In the genomic region with DNA sequence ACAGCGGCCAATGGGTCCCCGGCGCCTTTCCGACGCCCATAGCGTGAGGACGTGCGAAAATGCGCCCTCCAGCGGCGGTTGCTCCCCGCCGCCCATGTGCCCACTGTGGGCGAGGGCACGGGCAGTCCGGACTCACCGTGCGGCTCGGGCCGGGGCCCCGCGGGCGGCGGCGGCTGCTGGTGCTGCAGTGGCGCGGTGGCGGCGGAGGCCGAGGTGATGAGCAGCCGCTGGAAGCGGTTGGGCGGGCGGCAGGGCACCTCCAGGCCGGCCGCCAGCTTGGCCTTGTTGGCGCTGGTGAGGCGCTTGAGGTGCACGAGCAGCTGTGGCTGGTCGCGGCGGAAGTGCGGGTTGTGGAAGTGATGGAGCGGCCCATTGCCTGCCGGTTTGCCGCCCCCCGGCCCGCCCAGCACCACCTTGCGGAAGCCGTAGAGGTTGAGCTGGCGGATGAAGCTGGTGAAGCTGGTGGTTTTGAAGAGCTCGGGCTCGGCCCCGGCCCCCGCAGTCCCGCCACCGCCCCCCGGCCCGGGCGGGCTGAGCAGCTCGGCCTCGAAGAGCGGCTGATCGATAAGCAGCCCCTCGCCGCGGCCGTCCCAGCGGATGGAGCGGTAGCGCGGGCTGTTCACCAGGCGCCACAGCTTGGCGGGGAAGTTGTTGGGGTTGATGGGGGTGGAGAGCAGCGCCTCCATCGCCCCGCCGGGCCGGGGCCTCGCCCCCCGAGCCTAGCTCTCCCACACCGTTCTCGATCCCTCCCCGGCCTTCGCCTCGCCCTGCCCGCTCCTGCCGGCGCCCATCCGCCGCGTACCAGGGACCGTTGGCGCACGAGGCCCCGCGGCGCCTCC, we compare ENCODE assay signal across 8 cellular contexts. TPM values are rescaled to one million over a fixed set of nuclear protein-coding genes. Genes with fewer than 3 reads are reported as not detected.
DNase-seq lines count a peak whose midpoint lies in the region; ATAC-seq and TF ChIP-seq lines count a peak whose summit lies in the region.

A gene with protein sequence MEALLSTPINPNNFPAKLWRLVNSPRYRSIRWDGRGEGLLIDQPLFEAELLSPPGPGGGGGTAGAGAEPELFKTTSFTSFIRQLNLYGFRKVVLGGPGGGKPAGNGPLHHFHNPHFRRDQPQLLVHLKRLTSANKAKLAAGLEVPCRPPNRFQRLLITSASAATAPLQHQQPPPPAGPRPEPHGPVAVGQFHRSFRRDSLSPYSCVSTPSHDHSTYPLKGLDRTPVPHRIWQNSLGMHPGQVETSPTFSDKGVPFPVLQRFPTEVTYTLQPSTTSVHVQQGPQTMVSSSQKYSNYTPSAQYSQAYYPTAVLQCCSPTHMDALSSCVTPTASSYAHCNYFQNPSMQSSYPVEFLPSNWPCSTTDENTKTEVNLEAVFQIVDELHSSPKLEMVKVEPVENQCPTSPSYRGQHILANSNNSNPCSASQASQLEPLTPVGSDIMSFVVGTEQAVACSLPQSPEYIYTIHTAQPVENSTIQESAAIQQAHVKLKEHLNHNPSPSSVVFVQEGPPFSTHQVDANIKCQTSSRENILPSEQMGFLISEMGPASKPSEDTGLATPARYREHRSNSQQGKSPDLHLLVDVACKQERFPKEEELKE (minus strand): TSS at position 820 of the 839 bp plus-strand sequence. CDS start 134 bp downstream, at position 686.

- peaks cover 37% of the 10 kb centered on the region in 2 donors for H3K36me3 Mint-ChIP-seq in stimulated activated naive B cell treated with anti-CD40 and anti-IgM and Interleukin-4, amounts not matched to agents 10 μg/mL and 1 μg/mL and 100 μg/mL, for 72 hours

- H3K4me1 Mint-ChIP-seq in stimulated activated naive B cell treated with anti-CD40 and anti-IgM and Interleukin-4, amounts not matched to agents 10 μg/mL and 1 μg/mL and 100 μg/mL, for 72 hours: peaks cover 11 to 29% of the 10 kb centered on the region in 2 donors

- no peak within 1 kb of the TSS for H3K27ac ChIP-seq in left lung

- no peaks in the 10 kb centered on the region for H3K27me3 ChIP-seq in left lung

- TF ChIP-seq CTCF in left lung (IDR thresholded peaks at IDR 0.05): peak in 1 of 2 donors; percentile 23

- peak within 1 kb of the TSS; percentile 78 to 81 for H3K4me3 Mint-ChIP-seq in stimulated activated naive B cell treated with anti-CD40 and anti-IgM and Interleukin-4, amounts not matched to agents 10 μg/mL and 1 μg/mL and 100 μg/mL, for 72 hours

- ATAC-seq in HG02981 (IDR thresholded peaks at IDR 0.05; ENCODE audit: unreplicated experiment): peak; percentile 54
- peak; percentile 44 for ATAC-seq in left lung
- ATAC-seq in stimulated activated naive B cell treated with anti-CD40 and anti-IgM and Interleukin-4, amounts not matched to agents 10 μg/mL and 1 μg/mL and 100 μg/mL, for 72 hours (replicated peaks): peak; percentile 91 to 94
- no peak for ATAC-seq in HG02970 (IDR thresholded peaks at IDR 0.05; ENCODE audit: low FRiP score, unreplicated experiment)
- ATAC-seq in HG03378 (IDR thresholded peaks at IDR 0.05; ENCODE audit: unreplicated experiment): no peak

- peak; percentile 68 for DNase-seq in activated effector memory CD4-positive, alpha-beta T cell treated with Interleukin-2 at 50 U/mL for 16 hours
- DNase-seq in left lung (peak; percentile 43 to 90), NCI-H524 (lab: John Stamatoyannopoulos, UW) (no peak), SKM-1 (lab: John Stamatoyannopoulos, UW; ENCODE audit: unreplicated experiment) (no peak)
- peak; percentile 79 for DNase-seq in stimulated activated naive B cell treated with anti-CD40 and anti-IgM and Interleukin-4, amounts not matched to agents 10 μg/mL and 1 μg/mL and 100 μg/mL, for 72 hours

- H3K27ac Mint-ChIP-seq in stimulated activated naive B cell treated with anti-CD40 and anti-IgM and Interleukin-4, amounts not matched to agents 10 μg/mL and 1 μg/mL and 100 μg/mL, for 72 hours: peak within 1 kb of the TSS; percentile 77

- H3K4me3 ChIP-seq in left lung: peak within 1 kb of the TSS; percentile 7 to 20

- intact Hi-C loops in left lung (cut with DNase I): no loop called here

- H3K4me1 ChIP-seq in left lung: peaks cover 0 to 9% of the 10 kb centered on the region in 2 donors

- no peaks in the 10 kb centered on the region for H3K9me3 ChIP-seq in left lung

- peaks cover 0 to 57% of the 10 kb centered on the region in 2 donors for H3K36me3 ChIP-seq in left lung

- no peaks in the 10 kb centered on the region for H3K27me3 Mint-ChIP-seq in stimulated activated naive B cell treated with anti-CD40 and anti-IgM and Interleukin-4, amounts not matched to agents 10 μg/mL and 1 μg/mL and 100 μg/mL, for 72 hours

- no peaks in the 10 kb centered on the region for H3K9me3 Mint-ChIP-seq in stimulated activated naive B cell treated with anti-CD40 and anti-IgM and Interleukin-4, amounts not matched to agents 10 μg/mL and 1 μg/mL and 100 μg/mL, for 72 hours

RNA-seq across cellular contexts. Expression of the gene that starts here (rescaled TPM):
- total RNA-seq in left lung: under 1 TPM; 0.08 to 0.15 TPM

Comparison
In these comparisons a context has a peak if more than half of its experiments do, and no peak if none do; other contexts are left out.
1. Peak in DNase-seq, ATAC-seq and H3K4me3 ChIP-seq in left lung; RNA of the gene not detected or under 1 TPM.
2. ATAC-seq: peak in HG02981 (single experiment) and stimulated activated naive B cell treated with anti-CD40 and anti-IgM and Interleukin-4, amounts not matched to agents 10 μg/mL and 1 μg/mL and 100 μg/mL, for 72 hours (2 of 2); none in HG02970 (single experiment) and HG03378 (single experiment).
3. DNase-seq: peak in activated effector memory CD4-positive, alpha-beta T cell treated with Interleukin-2 at 50 U/mL for 16 hours (single experiment) and stimulated activated naive B cell treated with anti-CD40 and anti-IgM and Interleukin-4, amounts not matched to agents 10 μg/mL and 1 μg/mL and 100 μg/mL, for 72 hours (single experiment); none in NCI-H524 (0 of 2) and SKM-1 (single experiment).